In genomic region chr4:28350485-28350884, GRCh38 we compare ENCODE assay signal across 21 cellular contexts.
DNase-seq lines count a peak whose midpoint lies in the region; ATAC-seq and TF ChIP-seq lines count a peak whose summit lies in the region.
"Had no signal": no experiment of that assay in that cellular context is flagged by ENCODE, and none has a peak within 500 bp of the region (broad histone marks: within the 10 kb centered on the region; RNA-seq: fewer than 3 reads in every experiment).

No MANE protein-coding gene starts in this region.

- POLR2A ChIA-PET in PC-3 (lab: Charles Lee; ENCODE audit: unreplicated experiment): interaction anchor here (0.6 kb wide), 1 partner anchor 103 kb away, joined by 3 read pairs; no protein-coding TSS in a partner anchor

- H3K9me2 ChIP-seq in PC-3 (replicated peaks; ENCODE audit: low read length): no peaks in the 10 kb centered on the region
- H3K9me2 ChIP-seq: SK-N-SH had no signal

- in situ Hi-C loops in G401 (cut with HindIII; ENCODE audit: low sequenced_read_pairs): no loop called here

- no peaks in the 10 kb centered on the region for H3K27me3 ChIP-seq in PC-3 (ENCODE audit: low read length)

- CTCF ChIA-PET in PC-3 (lab: Charles Lee): interaction anchor here (0.6 kb wide), 1 partner anchor 666 kb away, joined by 4 read pairs; no protein-coding TSS in a partner anchor

- intact Hi-C loops in PC-3 (cut with micrococcal nuclease): loop anchor here (5.0 kb wide), 2 partner anchors 123 to 488 kb away; no protein-coding TSS in a partner anchor

- H4K20me1 ChIP-seq in PC-3 (ENCODE audit: low read length): no peaks in the 10 kb centered on the region

- H3K4me3 ChIP-seq in PC-3 (ENCODE audit: low read length): no peak overlapping the region

- H3K27ac ChIP-seq in PC-3 (ENCODE audit: low read length): no peak overlapping the region
- H3K27ac ChIP-seq: HL-60, parathyroid adenoma had no signal

- no peak overlapping the region for H2AFZ ChIP-seq in PC-3 (ENCODE audit: low read length)
- H2AFZ ChIP-seq: parathyroid adenoma had no signal

- no peak overlapping the region for H3K4me2 ChIP-seq in PC-3 (ENCODE audit: low read length)
- H3K4me2 ChIP-seq: SK-N-SH had no signal

- no peak for TF ChIP-seq CTCF in PC-3 (conservative IDR thresholded peaks at IDR 0.05; ENCODE audit: low read depth, low read length)

- H3F3A ChIP-seq in PC-3 (ENCODE audit: low read length, unreplicated experiment): no peaks in the 10 kb centered on the region

- H3K4me1 ChIP-seq in PC-3 (ENCODE audit: insufficient read depth, low read length): no peaks in the 10 kb centered on the region
- H3K4me1 ChIP-seq: parathyroid adenoma had no signal

- H3K36me3 ChIP-seq in PC-3 (ENCODE audit: low read depth, low read length): no peaks in the 10 kb centered on the region

- ATAC-seq in PC-3 (peak; percentile 73), GM19397 (IDR thresholded peaks at IDR 0.05; ENCODE audit: unreplicated experiment) (no peak)
- ATAC-seq: stimulated activated naive CD8-positive, alpha-beta T cell treated with anti-CD3 and anti-CD28 coated beads, Interleukin-15, Interleukin-2, amounts not matched to agents 100 U/mL and 50 U/mL, for 24 hours had no signal

- H3K79me2 ChIP-seq in PC-3 (ENCODE audit: low read length): no peaks in the 10 kb centered on the region
- H3K79me2 ChIP-seq: parathyroid adenoma had no signal

- no peak overlapping the region for H3K9ac ChIP-seq in PC-3 (ENCODE audit: low read length)
- H3K9ac ChIP-seq: parathyroid adenoma, SK-N-SH had no signal

- DNase-seq in NCI-H82 (lab: John Stamatoyannopoulos, UW) (peak; percentile 0), NCI-H82 treated with DMSO at 0.1 percent for 48 hours (lab: John Stamatoyannopoulos, UW; ENCODE audit: unreplicated experiment) (no peak), PC-3 (peak; percentile 43), fibroblast of peridontal ligament (ENCODE audit: extremely low read depth) (peak; percentile 12), mucosa of gallbladder (ENCODE audit: low spot score) (no peak), G401 (ENCODE audit: low spot score) (no peak), DMS53 treated with DMSO at 0.1 percent for 48 hours (lab: John Stamatoyannopoulos, UW; ENCODE audit: unreplicated experiment) (no peak)
- DNase-seq: 8988T; activated CD4-positive, alpha-beta T cell treated with anti-CD3 and anti-CD28 coated beads, Interleukin-2, amount 50 U/mL, for 4 hours; activated CD8-positive, alpha-beta memory T cell treated with anti-CD3 and anti-CD28 coated beads, Interleukin-2, amount 50 U/mL, for 48 hours; C1 segment of cervical spinal cord; caudate nucleus; GF-D8; mesendoderm; NCI-H146; SK-N-SH; stimulated activated CD4-positive, alpha-beta T cell treated with anti-CD3 and anti-CD28 coated beads, Interleukin-2, amount 100 ng/mL, for 24 hours; stimulated activated naive CD8-positive, alpha-beta T cell treated with anti-CD3 and anti-CD28 coated beads, Interleukin-15, Interleukin-2, amounts not matched to agents 100 U/mL and 50 U/mL, for 24 hours had no signal

- no TSS peak for BruUV-seq in PC-3 (replicated peaks; lab: Mats Ljungman, UMichigan)

- H3K9me3 ChIP-seq in PC-3 (ENCODE audit: low read length): no peaks in the 10 kb centered on the region
- H3K9me3 ChIP-seq: SK-N-SH had no signal

Comparison
In these comparisons a context has a peak if more than half of its experiments do, and no peak if none do; other contexts are left out.
1. DNase-seq: peak in NCI-H82 (single experiment), PC-3 (single experiment) and fibroblast of peridontal ligament (single experiment); none in NCI-H82 treated with DMSO at 0.1 percent for 48 hours (single experiment), mucosa of gallbladder (single experiment), G401 (single experiment) and DMS53 treated with DMSO at 0.1 percent for 48 hours (single experiment).